In genomic region chr9:129835128-129835859, GRCh38 we compare ENCODE assay signal across 1 cellular context.
TF ChIP-seq lines count a peak whose summit lies in the region.

C9orf78 (minus strand) TSS chr9:129835275; CDS start chr9:129835221, 54 bp downstream.
USP20 (plus strand) TSS chr9:129835458; CDS start chr9:129852556, 17,098 bp downstream.

TF ChIP-seq in HepG2, 621 proteins besides CTCF, POLR2A, EP300 and RAD21 (continued from another document and continues in another):
- TF ChIP-seq ELK4 (CRISPR knock-in tag; IDR thresholded peaks at IDR 0.05; ENCODE audit: borderline replicate concordance) (no peak), MTF2 (CRISPR knock-in tag; IDR thresholded peaks at IDR 0.05; ENCODE audit: borderline replicate concordance) (no peak), ZNF547 (CRISPR knock-in tag; IDR thresholded peaks at IDR 0.05) (peak; percentile 50; the same call in 1 of the 2 replicates), THAP11 (CRISPR knock-in tag; IDR thresholded peaks at IDR 0.05) (peak; percentile 89), ETS1 (CRISPR knock-in tag; IDR thresholded peaks at IDR 0.05) (0 out of 2 replicates have a peak, but pooled peaks have one; percentile 24), RARA (CRISPR knock-in tag; IDR thresholded peaks at IDR 0.05) (0 out of 2 replicates have a peak, but pooled peaks have one; percentile 5), ZNF543 (CRISPR knock-in tag; IDR thresholded peaks at IDR 0.05) (no peak), MED1 (CRISPR knock-in tag; IDR thresholded peaks at IDR 0.05) (peak; percentile 55; the same call in 1 of the 2 replicates), JARID2 (CRISPR knock-in tag; IDR thresholded peaks at IDR 0.05; ENCODE audit: insufficient replicate concordance) (no peak), MLXIP (CRISPR knock-in tag; IDR thresholded peaks at IDR 0.05; ENCODE audit: borderline replicate concordance) (no peak), ARID4A (CRISPR knock-in tag; IDR thresholded peaks at IDR 0.05; ENCODE audit: borderline replicate concordance) (peak; percentile 99), CBFB (CRISPR knock-in tag; IDR thresholded peaks at IDR 0.05) (peak; percentile 12; the same call in 1 of the 2 replicates), NFKBIZ (CRISPR knock-in tag; IDR thresholded peaks at IDR 0.05) (0 out of 2 replicates have a peak, but pooled peaks have one; percentile 14), CREB1 (IDR thresholded peaks at IDR 0.05) (peak; percentile 93), CREB1 (CRISPR knock-in tag; IDR thresholded peaks at IDR 0.05) (peak; percentile 81; the same call in 1 of the 2 replicates), PBX2 (CRISPR knock-in tag; IDR thresholded peaks at IDR 0.05) (peak; percentile 89), ZNF564 (CRISPR knock-in tag; IDR thresholded peaks at IDR 0.05) (no peak), HNF4A (CRISPR knock-in tag; IDR thresholded peaks at IDR 0.05) (no peak), GZF1 (CRISPR knock-in tag; IDR thresholded peaks at IDR 0.05) (no peak), ZNF879 (CRISPR knock-in tag; IDR thresholded peaks at IDR 0.05) (no peak), BCLAF1 (IDR thresholded peaks at IDR 0.05) (no peak), KLF9 (CRISPR knock-in tag; IDR thresholded peaks at IDR 0.05; ENCODE audit: low read depth) (no peak), PBX3 (CRISPR knock-in tag; IDR thresholded peaks at IDR 0.05; ENCODE audit: borderline replicate concordance) (peak; percentile 74; the same call in 1 of the 2 replicates), DPF2 (CRISPR knock-in tag; IDR thresholded peaks at IDR 0.05; ENCODE audit: borderline replicate concordance, low read depth) (no peak), ARID3A (IDR thresholded peaks at IDR 0.05; ENCODE audit: low read depth, low read length) (no peak), ZNF563 (CRISPR knock-in tag; IDR thresholded peaks at IDR 0.05) (0 out of 2 replicates have a peak, but pooled peaks have one; percentile 46), KDM2A (CRISPR knock-in tag; IDR thresholded peaks at IDR 0.05; ENCODE audit: borderline replicate concordance, low read depth) (peak; percentile 71; the same call in 1 of the 2 replicates), ZNF530 (CRISPR knock-in tag; IDR thresholded peaks at IDR 0.05; ENCODE audit: low read depth) (no peak), ZMAT3 (CRISPR knock-in tag; conservative IDR thresholded peaks at IDR 0.05) (0 out of 2 replicates have a peak, but pooled peaks have one; percentile 51), ZNF230 (CRISPR knock-in tag; IDR thresholded peaks at IDR 0.05) (0 out of 2 replicates have a peak, but pooled peaks have one; percentile 37), ZNF784 (CRISPR knock-in tag; IDR thresholded peaks at IDR 0.05; ENCODE audit: borderline replicate concordance) (no peak), ZNF10 (CRISPR knock-in tag; IDR thresholded peaks at IDR 0.05; ENCODE audit: borderline replicate concordance, low read depth) (no peak), NCOR1 (IDR thresholded peaks at IDR 0.05; ENCODE audit: borderline replicate concordance, low read length) (no peak), MXD1 (CRISPR knock-in tag; IDR thresholded peaks at IDR 0.05) (peak; percentile 12; the same call in 1 of the 2 replicates), WIZ (CRISPR knock-in tag; IDR thresholded peaks at IDR 0.05) (no peak), ZBTB38 (CRISPR knock-in tag; IDR thresholded peaks at IDR 0.05) (no peak; the same call in 1 of the 2 replicates), SRSF4 (IDR thresholded peaks at IDR 0.05; ENCODE audit: low read depth, low read length, poor library complexity, severe bottlenecking) (no peak), GATA4 (IDR thresholded peaks at IDR 0.05; ENCODE audit: borderline replicate concordance, low read depth) (no peak), RFXAP (CRISPR knock-in tag; IDR thresholded peaks at IDR 0.05; ENCODE audit: borderline replicate concordance) (no peak), SOX5 (CRISPR knock-in tag; IDR thresholded peaks at IDR 0.05; ENCODE audit: borderline replicate concordance) (no peak), CC2D1A (CRISPR knock-in tag; IDR thresholded peaks at IDR 0.05) (no peak), BHLHE40 (IDR thresholded peaks at IDR 0.05; ENCODE audit: low read length) (peak; percentile 86)
